In genomic region chr7:16619979-16620408, GRCh38 we compare ENCODE assay signal across 11 cellular contexts. TPM values are rescaled to one million over a fixed set of nuclear protein-coding genes. Genes with fewer than 3 reads are reported as not detected.
A peak's percentile ranks its signal among the peaks of the same experiment; 100 is the strongest.
DNase-seq lines count a peak whose midpoint lies in the region; ATAC-seq and TF ChIP-seq lines count a peak whose summit lies in the region.
"Had no signal": no experiment of that assay in that cellular context is flagged by ENCODE, and none has a peak within 500 bp of the region (broad histone marks: within the 10 kb centered on the region; RNA-seq: fewer than 3 reads in every experiment).

No MANE protein-coding gene starts in this region.

- H3K27me3 Mint-ChIP-seq in T-cell, result no peaks in the 10 kb centered on the region

- POLR2A ChIA-PET in T-cell (lab: Charles Lee), result no interaction called here
- POLR2A ChIA-PET in HEK293T (lab: Yijun Ruan, JAX), result no interaction called here

- peaks cover 0 to 10% (median 0%) of the 10 kb centered on the region in 4 donors for H3K4me1 ChIP-seq in tibial nerve
- H3K4me1 ChIP-seq: esophagus muscularis mucosa had no signal

- H3K27ac ChIP-seq in tibial nerve, result no peak overlapping the region
- H3K27ac ChIP-seq: esophagus muscularis mucosa had no signal

- WGBS in tibial nerve, 2 donors, result 96 to 98% methylated on average over 2 of the region's 2 CpGs

- TF ChIP-seq CTCF in choroid plexus epithelial cell (conservative IDR thresholded peaks at IDR 0.05; ENCODE audit: low read depth, low read length), result no peak
- no peak for TF ChIP-seq CTCF in tibial nerve (IDR thresholded peaks at IDR 0.05)

- peaks cover 64% of the 10 kb centered on the region for H3K36me3 Mint-ChIP-seq in T-cell

- no peak overlapping the region for H3K4me3 Mint-ChIP-seq in T-cell
- H3K4me3 Mint-ChIP-seq: neural crest cell had no signal

- intact Hi-C loops in sciatic nerve (cut with DNase I), result no loop called here

- peaks cover 2 to 5% (median 4%) of the 10 kb centered on the region in 3 donors for H3K4me1 Mint-ChIP-seq in T-cell

- CTCF ChIA-PET in T-cell (lab: Charles Lee) (no interaction called here), HEK293T (lab: Yijun Ruan, JAX) (no interaction called here)

- DNase-seq in choroid plexus epithelial cell (ENCODE audit: low read depth) (peak; percentile 35), tibial nerve (ENCODE audit: low spot score in 2 of 2) (no peak), T-cell (no peak), HEK293T (ENCODE audit: extremely low spot score) (no peak), sciatic nerve (ENCODE audit: low spot score) (no peak)
- DNase-seq: NCI-H187 had no signal

- ATAC-seq in GM18520 (IDR thresholded peaks at IDR 0.05; ENCODE audit: unreplicated experiment) (peak; percentile 92), GM21423 (IDR thresholded peaks at IDR 0.05; ENCODE audit: unreplicated experiment) (peak; percentile 72), HG03342 (IDR thresholded peaks at IDR 0.05; ENCODE audit: unreplicated experiment) (peak; percentile 90), T-cell (replicated peaks in 1 of 4) (no peak), sciatic nerve (no peak)

- no peak overlapping the region for H3K4me3 ChIP-seq in choroid plexus epithelial cell (ENCODE audit: low read depth, low read length)
- H3K4me3 ChIP-seq in tibial nerve, result no peak overlapping the region
- H3K4me3 ChIP-seq: esophagus muscularis mucosa had no signal

- H3K36me3 ChIP-seq in tibial nerve, result peaks cover 0 to 91% (median 0%) of the 10 kb centered on the region in 3 donors

- no peak for TF ChIP-seq POLR2A in tibial nerve (IDR thresholded peaks at IDR 0.05)

- H3K9me3 ChIP-seq in tibial nerve, result no peaks in the 10 kb centered on the region
- H3K9me3 ChIP-seq: esophagus muscularis mucosa had no signal

- peak overlapping the region in 1 of 2 donors; percentile 50 for H3K27ac Mint-ChIP-seq in T-cell

- no peaks in the 10 kb centered on the region for H3K9me3 Mint-ChIP-seq in T-cell
- H3K9me3 Mint-ChIP-seq: neural crest cell had no signal

- no peaks in the 10 kb centered on the region for H3K27me3 ChIP-seq in tibial nerve
- H3K27me3 ChIP-seq: esophagus muscularis mucosa had no signal

- TF ChIP-seq EP300 in tibial nerve (IDR thresholded peaks at IDR 0.05), result no peak

TF ChIP-seq in HEK293T, 16 proteins besides CTCF, POLR2A, EP300 and RAD21:
- no peak for TF ChIP-seq NFRKB (IDR thresholded peaks at IDR 0.05)
TF ChIP-seq in HEK293T: peak in this region for 0.

RNA-seq across cellular contexts. Expression of gene ANKMY2, which starts 25.6 kb away (rescaled TPM):
- total RNA-seq in tibial nerve, result 10 to 100 TPM; 10.0 to 15.3 (median 13.7) TPM
- total RNA-seq in T-cell, result 10 to 100 TPM in 2 of 5 donors, 1 to 10 TPM in 3; 7.8 to 10.9 (median 10.0) TPM
- 29.5 TPM for total RNA-seq in sciatic nerve

RNA-seq across cellular contexts. Expression of gene BZW2, which starts 26.0 kb away (rescaled TPM):
- total RNA-seq in tibial nerve (10 to 100 TPM; 50.2 to 69.3 (median 52.3) TPM), T-cell (10 to 100 TPM; 22.1 to 35.1 (median 30.2) TPM), sciatic nerve (30.8 TPM)

Comparison
In these comparisons a context has a peak if more than half of its experiments do, and no peak if none do; other contexts are left out.
1. ATAC-seq: peak in GM18520 (single experiment), GM21423 (single experiment) and HG03342 (single experiment); none in T-cell (0 of 4) and sciatic nerve (single experiment).